16 cellular contexts compared by ENCODE assay signal in the genomic region with DNA sequence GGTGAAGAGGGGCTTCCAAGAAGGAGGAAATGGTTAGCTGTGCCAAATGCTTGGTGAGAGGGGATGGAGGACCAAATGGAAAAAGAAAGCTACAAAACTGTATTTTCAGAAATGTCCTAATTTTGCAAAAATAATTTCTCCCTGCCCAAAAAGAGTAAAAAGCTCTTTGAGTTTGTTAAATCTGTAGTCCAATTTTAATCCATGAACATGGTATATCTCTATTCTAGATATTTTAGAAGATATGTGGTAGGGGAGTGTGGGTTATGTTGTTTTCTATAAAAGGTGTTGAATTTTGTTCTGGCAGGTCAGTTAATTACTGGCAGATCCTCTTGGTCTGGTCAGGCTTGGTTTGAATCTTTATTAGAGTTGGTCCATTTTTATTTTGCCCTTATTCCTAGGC.
A peak's percentile ranks its signal among the peaks of the same experiment; 100 is the strongest.
DNase-seq lines count a peak whose midpoint lies in the region; ATAC-seq, FAIRE-seq and TF ChIP-seq lines count a peak whose summit lies in the region.
"Had no signal": no experiment of that assay in that cellular context is flagged by ENCODE, and none has a peak within 500 bp of the region (broad histone marks: within the 10 kb centered on the region; RNA-seq: fewer than 3 reads in every experiment).

No MANE protein-coding gene starts in this region.

- TF ChIP-seq CTCF in A673 (conservative IDR thresholded peaks at IDR 0.05; ENCODE audit: low read depth, low read length), result no peak
- TF ChIP-seq CTCF in H1 (IDR thresholded peaks at IDR 0.05; ENCODE audit: control extremely low read depth in 1 of 3, insufficient read depth in 1 of 3, low read depth in 1 of 3, low read length in 3 of 3), result no peak
- TF ChIP-seq CTCF in osteocyte (IDR thresholded peaks at IDR 0.05), result no peak
- no peak for TF ChIP-seq CTCF in GM13977 (IDR thresholded peaks at IDR 0.05; ENCODE audit: extremely low read depth, insufficient read depth, missing control alignments)

- H3K4me3 ChIP-seq in A673 (ENCODE audit: low read depth, low read length, poor library complexity, severe bottlenecking) (no peak overlapping the region), HUES48 (ENCODE audit: low read depth, low read length) (no peak overlapping the region), H1 (ENCODE audit: extremely low read depth in 1 of 4, insufficient read depth in 2 of 4, low read depth in 3 of 4, low read length in 4 of 4) (no peak overlapping the region)
- H3K4me3 ChIP-seq: BLaER1 treated with 17β-estradiol and CSF1 and Interleukin-3, amounts not matched to agents 10 nM and 100 nM; GM12878; GM23248 had no signal

- H3K4me2 ChIP-seq in H1 (ENCODE audit: insufficient read depth in 1 of 2, low read depth in 2 of 2, low read length in 2 of 2), result no peak overlapping the region
- H3K4me2 ChIP-seq: BLaER1 treated with 17β-estradiol and CSF1 and Interleukin-3, amounts not matched to agents 10 nM and 100 nM; KMS-11 had no signal

- peak overlapping the region; percentile 51; the same call in 1 of the 2 replicates for H2BK20ac ChIP-seq in H1 (ENCODE audit: low read length)

- peak overlapping the region; percentile 63 for H4K91ac ChIP-seq in H1 (replicated peaks; ENCODE audit: insufficient read length, low read length)

- ATAC-seq in HG03045 (IDR thresholded peaks at IDR 0.05; ENCODE audit: unreplicated experiment), result no peak
- ATAC-seq: GM12878 had no signal

- no TSS peak for BruUV-seq in A673 (replicated peaks; lab: Mats Ljungman, UMichigan)

- H3K9ac ChIP-seq in HUES48 (ENCODE audit: low read depth, low read length), result no peak overlapping the region
- H3K9ac ChIP-seq in H1 (replicated peaks in 1 of 4; ENCODE audit: extremely low read depth in 1 of 4, low read depth in 3 of 4, low read length in 3 of 4), result no peak overlapping the region
- H3K9ac ChIP-seq: BLaER1 treated with 17β-estradiol and CSF1 and Interleukin-3, amounts not matched to agents 10 nM and 100 nM; GM23248; KMS-11 had no signal

- H3K9me3 ChIP-seq in A673 (ENCODE audit: low read depth, low read length, poor library complexity, severe bottlenecking), result no peaks in the 10 kb centered on the region
- H3K9me3 ChIP-seq in HUES48 (ENCODE audit: control insufficient read depth, insufficient read depth, low read length), result no peaks in the 10 kb centered on the region
- no peaks in the 10 kb centered on the region for H3K9me3 ChIP-seq in H1 (ENCODE audit: insufficient read depth in 2 of 2, low read depth in 1 of 2, low read length in 1 of 2)

- peaks cover 7% of the 10 kb centered on the region for H3K9me3 Mint-ChIP-seq in osteocyte (ENCODE audit: unreplicated experiment)

- no peaks in the 10 kb centered on the region for H3K27me3 Mint-ChIP-seq in osteocyte (ENCODE audit: unreplicated experiment)

- no peaks in the 10 kb centered on the region for H3K79me2 ChIP-seq in H1 (ENCODE audit: control insufficient read depth in 1 of 2, insufficient read depth in 2 of 2, low read length in 2 of 2)

- CTCF ChIA-PET in A673 (lab: Charles Lee), result no interaction called here
- CTCF ChIA-PET in H1 (lab: Charles Lee; ENCODE audit: partially characterized antibody), result interaction anchor here (1.4 to 1.9 kb wide), 2 partner anchors 11 to 155 kb away, joined by 4 to 6 read pairs; no protein-coding TSS in a partner anchor

- peak overlapping the region; percentile 70 for H2BK120ac ChIP-seq in H1 (replicated peaks; ENCODE audit: low read depth, low read length)

- H2BK5ac ChIP-seq in H1 (ENCODE audit: low read depth, low read length), result peak overlapping the region; percentile 72; the same call in 1 of the 2 replicates

- H4K20me1 ChIP-seq in H1 (replicated peaks in 1 of 2; ENCODE audit: control insufficient read depth in 1 of 2, insufficient read depth in 2 of 2, low read length in 2 of 2), result no peaks in the 10 kb centered on the region
- H4K20me1 ChIP-seq: BLaER1 treated with 17β-estradiol and CSF1 and Interleukin-3, amounts not matched to agents 10 nM and 100 nM had no signal

- no peak overlapping the region for H3K4me3 Mint-ChIP-seq in osteocyte (ENCODE audit: unreplicated experiment)
- H3K4me3 Mint-ChIP-seq: CD4-positive, CD25-positive, alpha-beta regulatory T cell; H9 had no signal

- peaks cover 73% of the 10 kb centered on the region for H3K4me1 Mint-ChIP-seq in osteocyte (ENCODE audit: unreplicated experiment)
- H3K4me1 Mint-ChIP-seq: CD4-positive, CD25-positive, alpha-beta regulatory T cell had no signal

- in situ Hi-C loops in GM13977 (cut with MboI; ENCODE audit: low pct_unique_long_range_greater_than_20kb, low sequenced_read_pairs, unreplicated experiment), result no loop called here

- peak overlapping the region; percentile 69; the same call in 1 of the 2 replicates for H2BK12ac ChIP-seq in H1 (ENCODE audit: low read depth, low read length)

- no peak overlapping the region for H3K4ac ChIP-seq in H1 (replicated peaks; ENCODE audit: insufficient read length, low read depth, low read length)

- no peak overlapping the region for H3K14ac ChIP-seq in H1 (ENCODE audit: insufficient read length)

- FAIRE-seq in H1 (lab: Jason Lieb, UNC), result no peak
- FAIRE-seq: GM12878 had no signal

- H3K4me1 ChIP-seq in A673 (ENCODE audit: insufficient read depth, low read length, poor library complexity, severe bottlenecking) (peaks cover 74% of the 10 kb centered on the region), HUES48 (ENCODE audit: control insufficient read depth, insufficient read depth, low read length) (peaks cover 42% of the 10 kb centered on the region), H1 (replicated peaks in 1 of 4; ENCODE audit: control insufficient read depth in 3 of 4, insufficient read depth in 4 of 4, low read length in 3 of 4) (peaks cover 17 to 26% (median 22%) of the 10 kb centered on the region in 4 experiments)

- no peaks in the 10 kb centered on the region for H3K79me1 ChIP-seq in H1 (ENCODE audit: low read depth, low read length)

- peak overlapping the region; percentile 71 for H3K27ac ChIP-seq in A673 (ENCODE audit: low read depth, low read length, poor library complexity, severe bottlenecking)
- H3K27ac ChIP-seq in HUES48 (ENCODE audit: low read depth, low read length), result peak overlapping the region; percentile 92
- peak overlapping the region; percentile 30; the same call in 1 of the 2 replicates for H3K27ac ChIP-seq in H1 (ENCODE audit: low read depth, low read length)
- H3K27ac ChIP-seq: BLaER1 treated with 17β-estradiol and CSF1 and Interleukin-3, amounts not matched to agents 10 nM and 100 nM; HL-60; KMS-11 had no signal

- no peak overlapping the region for H4K8ac ChIP-seq in H1 (ENCODE audit: extremely low read depth, insufficient read depth, low read length)

- TF ChIP-seq POLR2A in H1 (IDR thresholded peaks at IDR 0.05; ENCODE audit: control extremely low read depth in 1 of 2, low read depth in 2 of 2, low read length in 2 of 2), result no peak

- H4K5ac ChIP-seq in H1 (ENCODE audit: insufficient read length, low read depth, low read length), result no peak overlapping the region

- H3K56ac ChIP-seq in H1 (replicated peaks; ENCODE audit: insufficient read length, low read depth, low read length), result no peak overlapping the region

- no peak for TF ChIP-seq RAD21 in H1 (IDR thresholded peaks at IDR 0.05 in 1 of 2, conservative IDR thresholded peaks at IDR 0.05 in 1 of 2; ENCODE audit: low read depth in 2 of 2, low read length in 2 of 2)

- H2AFZ ChIP-seq in H1 (ENCODE audit: low read length), result no peak overlapping the region
- H2AFZ ChIP-seq: GM23248 had no signal

- H3K23me2 ChIP-seq in H1 (ENCODE audit: low read depth, low read length), result no peaks in the 10 kb centered on the region

- H3K18ac ChIP-seq in H1 (ENCODE audit: extremely low read depth, low read length), result no peak overlapping the region

- peak overlapping the region; percentile 95 for H3K27ac Mint-ChIP-seq in osteocyte (ENCODE audit: unreplicated experiment)
- H3K27ac Mint-ChIP-seq: CD4-positive, CD25-positive, alpha-beta regulatory T cell had no signal

- H3K23ac ChIP-seq in H1 (ENCODE audit: insufficient read length), result no peak overlapping the region

- no peak for TF ChIP-seq EP300 in H1 (IDR thresholded peaks at IDR 0.05; ENCODE audit: borderline replicate concordance in 1 of 2, low read depth in 2 of 2, low read length in 2 of 2)

- intact Hi-C loops in A673 (cut with micrococcal nuclease; ENCODE audit: unreplicated experiment), result loop anchor here (10.0 kb wide), 2 partner anchors 178 to 348 kb away; no protein-coding TSS in a partner anchor

- H3K27me3 ChIP-seq in A673 (replicated peaks; ENCODE audit: insufficient read depth, low read depth, low read length, poor library complexity), result no peaks in the 10 kb centered on the region
- H3K27me3 ChIP-seq in HUES48 (ENCODE audit: control insufficient read depth, insufficient read depth, low read length), result no peaks in the 10 kb centered on the region
- H3K27me3 ChIP-seq in H1 (replicated peaks in 1 of 4; ENCODE audit: control insufficient read depth in 3 of 4, extremely low read depth in 1 of 4, insufficient read depth in 3 of 4, low read length in 3 of 4), result no peaks in the 10 kb centered on the region; a peak in 3 of 7 replicates
- H3K27me3 ChIP-seq: BLaER1 treated with 17β-estradiol and CSF1 and Interleukin-3, amounts not matched to agents 10 nM and 100 nM had no signal

- H3K36me3 Mint-ChIP-seq in osteocyte (ENCODE audit: unreplicated experiment), result peaks cover 2% of the 10 kb centered on the region
- H3K36me3 Mint-ChIP-seq: CD4-positive, CD25-positive, alpha-beta regulatory T cell had no signal

- no peak for DNase-seq in A673 (ENCODE audit: low spot score)
- DNase-seq in H1 (ENCODE audit: low read depth in 1 of 2, low spot score in 2 of 2), result peak in 1 of 2 experiments; percentile 22
- no peak for DNase-seq in osteocyte (ENCODE audit: extremely low spot score, unreplicated experiment)
- no peak for DNase-seq in GM13977 (ENCODE audit: low spot score)
- no peak for DNase-seq in NCI-H510A treated with DMSO at 0.1 percent for 48 hours (lab: John Stamatoyannopoulos, UW)
- DNase-seq in NCI-H1048 (lab: John Stamatoyannopoulos, UW), result no peak
- DNase-seq: AML-193; CD4-positive, CD25-positive, alpha-beta regulatory T cell; GM23248; H9 had no signal

- POLR2A ChIA-PET in A673 (lab: Charles Lee; ENCODE audit: low non-redundant PET), result no interaction called here
- POLR2A ChIA-PET in H1 (lab: Charles Lee; ENCODE audit: partially characterized antibody), result interaction anchor here (1.4 kb wide), 1 partner anchor 10 kb away, joined by 3 read pairs; no protein-coding TSS in a partner anchor

- H3K36me3 ChIP-seq in A673 (ENCODE audit: insufficient read depth, low read length, poor library complexity, severe bottlenecking) (no peaks in the 10 kb centered on the region), HUES48 (ENCODE audit: control insufficient read depth, insufficient read depth, low read length) (no peaks in the 10 kb centered on the region), H1 (ENCODE audit: control insufficient read depth in 2 of 4, insufficient read depth in 4 of 4, low read length in 3 of 4) (no peaks in the 10 kb centered on the region)
- H3K36me3 ChIP-seq: BLaER1 treated with 17β-estradiol and CSF1 and Interleukin-3, amounts not matched to agents 10 nM and 100 nM had no signal

- H2BK15ac ChIP-seq in H1 (ENCODE audit: low read length), result no peak overlapping the region

- H2AK5ac ChIP-seq in H1 (ENCODE audit: low read depth, low read length), result peak overlapping the region; percentile 44; the same call in 1 of the 2 replicates

TF ChIP-seq in H1, 55 proteins besides CTCF, POLR2A, EP300 and RAD21 (continues in another document):
- TF ChIP-seq CTBP2 (IDR thresholded peaks at IDR 0.05; ENCODE audit: borderline replicate concordance, insufficient read depth, insufficient read length, low read length) (no peak), BCL11A (IDR thresholded peaks at IDR 0.05; ENCODE audit: low read depth in 2 of 2, low read length in 2 of 2) (no peak)

Comparison
In these comparisons a context has a peak if more than half of its experiments do, and no peak if none do; other contexts are left out.
1. H3K27ac ChIP-seq: peak in every context shown above with its lines; median percentile 92 in HUES48; 71 in A673; 30 in H1.